Comparison of ENCODE assay signal across 1 cellular context in the genomic region with DNA sequence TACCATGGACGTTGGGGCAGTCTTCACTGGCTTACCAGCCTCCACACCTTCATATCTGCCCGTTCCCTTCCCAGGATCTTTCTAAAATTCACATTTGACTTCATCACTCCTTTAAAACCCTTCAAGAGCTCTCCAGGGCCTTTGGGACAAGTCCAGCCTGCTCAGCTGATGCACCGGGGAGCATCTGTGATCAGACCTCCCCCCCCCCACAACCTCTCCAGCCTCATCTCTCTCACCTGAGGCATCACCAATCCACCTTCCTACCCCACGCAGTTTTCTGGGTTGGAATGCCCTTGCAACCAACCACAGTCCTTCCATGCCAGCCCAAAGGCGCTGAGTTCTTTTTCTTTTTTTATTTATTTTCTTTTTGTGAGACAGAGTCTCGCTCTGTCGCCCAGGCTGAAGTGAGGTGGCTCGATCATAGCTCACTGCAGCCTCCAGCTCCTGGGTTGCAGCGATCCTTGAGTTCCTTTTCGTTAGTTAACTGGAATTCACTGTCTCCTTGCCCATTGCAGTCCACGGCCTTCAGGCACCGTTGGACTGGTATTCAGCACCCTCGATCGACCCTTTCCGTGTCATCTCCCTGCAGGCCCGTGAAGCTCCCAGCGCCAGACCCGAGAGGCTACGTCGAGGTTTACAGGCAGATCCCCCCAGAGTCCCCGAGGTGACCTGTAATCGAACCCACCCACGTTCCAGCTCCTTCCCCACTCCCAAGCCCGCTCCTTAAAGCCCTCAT.
A peak's percentile ranks its signal among the peaks of the same experiment; 100 is the strongest.
TF ChIP-seq lines count a peak whose summit lies in the region.

No MANE protein-coding gene starts in this region.

TF ChIP-seq in HepG2, 621 proteins besides CTCF, POLR2A, EP300 and RAD21:
- TF ChIP-seq CREM (IDR thresholded peaks at IDR 0.05) = no peak
- TF ChIP-seq CREM (CRISPR knock-in tag; IDR thresholded peaks at IDR 0.05) = no peak
- TF ChIP-seq, protein P1, sequence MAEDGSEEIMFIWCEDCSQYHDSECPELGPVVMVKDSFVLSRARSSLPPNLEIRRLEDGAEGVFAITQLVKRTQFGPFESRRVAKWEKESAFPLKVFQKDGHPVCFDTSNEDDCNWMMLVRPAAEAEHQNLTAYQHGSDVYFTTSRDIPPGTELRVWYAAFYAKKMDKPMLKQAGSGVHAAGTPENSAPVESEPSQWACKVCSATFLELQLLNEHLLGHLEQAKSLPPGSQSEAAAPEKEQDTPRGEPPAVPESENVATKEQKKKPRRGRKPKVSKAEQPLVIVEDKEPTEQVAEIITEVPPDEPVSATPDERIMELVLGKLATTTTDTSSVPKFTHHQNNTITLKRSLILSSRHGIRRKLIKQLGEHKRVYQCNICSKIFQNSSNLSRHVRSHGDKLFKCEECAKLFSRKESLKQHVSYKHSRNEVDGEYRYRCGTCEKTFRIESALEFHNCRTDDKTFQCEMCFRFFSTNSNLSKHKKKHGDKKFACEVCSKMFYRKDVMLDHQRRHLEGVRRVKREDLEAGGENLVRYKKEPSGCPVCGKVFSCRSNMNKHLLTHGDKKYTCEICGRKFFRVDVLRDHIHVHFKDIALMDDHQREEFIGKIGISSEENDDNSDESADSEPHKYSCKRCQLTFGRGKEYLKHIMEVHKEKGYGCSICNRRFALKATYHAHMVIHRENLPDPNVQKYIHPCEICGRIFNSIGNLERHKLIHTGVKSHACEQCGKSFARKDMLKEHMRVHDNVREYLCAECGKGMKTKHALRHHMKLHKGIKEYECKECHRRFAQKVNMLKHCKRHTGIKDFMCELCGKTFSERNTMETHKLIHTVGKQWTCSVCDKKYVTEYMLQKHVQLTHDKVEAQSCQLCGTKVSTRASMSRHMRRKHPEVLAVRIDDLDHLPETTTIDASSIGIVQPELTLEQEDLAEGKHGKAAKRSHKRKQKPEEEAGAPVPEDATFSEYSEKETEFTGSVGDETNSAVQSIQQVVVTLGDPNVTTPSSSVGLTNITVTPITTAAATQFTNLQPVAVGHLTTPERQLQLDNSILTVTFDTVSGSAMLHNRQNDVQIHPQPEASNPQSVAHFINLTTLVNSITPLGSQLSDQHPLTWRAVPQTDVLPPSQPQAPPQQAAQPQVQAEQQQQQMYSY (CRISPR knock-in tag; IDR thresholded peaks at IDR 0.05) = no peak
- TF ChIP-seq, protein P2, sequence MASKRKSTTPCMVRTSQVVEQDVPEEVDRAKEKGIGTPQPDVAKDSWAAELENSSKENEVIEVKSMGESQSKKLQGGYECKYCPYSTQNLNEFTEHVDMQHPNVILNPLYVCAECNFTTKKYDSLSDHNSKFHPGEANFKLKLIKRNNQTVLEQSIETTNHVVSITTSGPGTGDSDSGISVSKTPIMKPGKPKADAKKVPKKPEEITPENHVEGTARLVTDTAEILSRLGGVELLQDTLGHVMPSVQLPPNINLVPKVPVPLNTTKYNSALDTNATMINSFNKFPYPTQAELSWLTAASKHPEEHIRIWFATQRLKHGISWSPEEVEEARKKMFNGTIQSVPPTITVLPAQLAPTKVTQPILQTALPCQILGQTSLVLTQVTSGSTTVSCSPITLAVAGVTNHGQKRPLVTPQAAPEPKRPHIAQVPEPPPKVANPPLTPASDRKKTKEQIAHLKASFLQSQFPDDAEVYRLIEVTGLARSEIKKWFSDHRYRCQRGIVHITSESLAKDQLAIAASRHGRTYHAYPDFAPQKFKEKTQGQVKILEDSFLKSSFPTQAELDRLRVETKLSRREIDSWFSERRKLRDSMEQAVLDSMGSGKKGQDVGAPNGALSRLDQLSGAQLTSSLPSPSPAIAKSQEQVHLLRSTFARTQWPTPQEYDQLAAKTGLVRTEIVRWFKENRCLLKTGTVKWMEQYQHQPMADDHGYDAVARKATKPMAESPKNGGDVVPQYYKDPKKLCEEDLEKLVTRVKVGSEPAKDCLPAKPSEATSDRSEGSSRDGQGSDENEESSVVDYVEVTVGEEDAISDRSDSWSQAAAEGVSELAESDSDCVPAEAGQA (IDR thresholded peaks at IDR 0.05; ENCODE audit: low read depth) = no peak
- TF ChIP-seq, protein P2 (CRISPR knock-in tag; IDR thresholded peaks at IDR 0.05; ENCODE audit: borderline replicate concordance) = 0 out of 2 replicates have a peak, but pooled peaks have one; percentile 19
- no peak for TF ChIP-seq ZNF20 (CRISPR knock-in tag; IDR thresholded peaks at IDR 0.05)
- TF ChIP-seq ZNF224 (CRISPR knock-in tag; IDR thresholded peaks at IDR 0.05) = peak; percentile 36; the same call in 1 of the 2 replicates
- TF ChIP-seq, protein P3, sequence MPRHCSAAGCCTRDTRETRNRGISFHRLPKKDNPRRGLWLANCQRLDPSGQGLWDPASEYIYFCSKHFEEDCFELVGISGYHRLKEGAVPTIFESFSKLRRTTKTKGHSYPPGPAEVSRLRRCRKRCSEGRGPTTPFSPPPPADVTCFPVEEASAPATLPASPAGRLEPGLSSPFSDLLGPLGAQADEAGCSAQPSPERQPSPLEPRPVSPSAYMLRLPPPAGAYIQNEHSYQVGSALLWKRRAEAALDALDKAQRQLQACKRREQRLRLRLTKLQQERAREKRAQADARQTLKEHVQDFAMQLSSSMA (CRISPR knock-in tag; IDR thresholded peaks at IDR 0.05) = 0 out of 2 replicates have a peak, but pooled peaks have one; percentile 42
- 0 out of 2 replicates have a peak, but pooled peaks have one; percentile 0 for TF ChIP-seq ZNF232 (CRISPR knock-in tag; IDR thresholded peaks at IDR 0.05; ENCODE audit: borderline replicate concordance)
- TF ChIP-seq ELF3 (CRISPR knock-in tag; IDR thresholded peaks at IDR 0.05) = 0 out of 2 replicates have a peak, but pooled peaks have one; percentile 1
- TF ChIP-seq, protein P4, sequence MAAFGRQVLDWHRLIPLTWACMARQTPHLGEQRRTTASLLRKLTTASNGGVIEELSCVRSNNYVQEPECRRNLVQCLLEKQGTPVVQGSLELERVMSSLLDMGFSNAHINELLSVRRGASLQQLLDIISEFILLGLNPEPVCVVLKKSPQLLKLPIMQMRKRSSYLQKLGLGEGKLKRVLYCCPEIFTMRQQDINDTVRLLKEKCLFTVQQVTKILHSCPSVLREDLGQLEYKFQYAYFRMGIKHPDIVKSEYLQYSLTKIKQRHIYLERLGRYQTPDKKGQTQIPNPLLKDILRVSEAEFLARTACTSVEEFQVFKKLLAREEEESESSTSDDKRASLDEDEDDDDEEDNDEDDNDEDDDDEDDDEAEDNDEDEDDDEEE (CRISPR knock-in tag; IDR thresholded peaks at IDR 0.05) = 0 out of 2 replicates have a peak, but pooled peaks have one; percentile 16
- no peak for TF ChIP-seq ZBTB8A (CRISPR knock-in tag; IDR thresholded peaks at IDR 0.05; ENCODE audit: borderline replicate concordance, low read depth)
- TF ChIP-seq, protein P5, sequence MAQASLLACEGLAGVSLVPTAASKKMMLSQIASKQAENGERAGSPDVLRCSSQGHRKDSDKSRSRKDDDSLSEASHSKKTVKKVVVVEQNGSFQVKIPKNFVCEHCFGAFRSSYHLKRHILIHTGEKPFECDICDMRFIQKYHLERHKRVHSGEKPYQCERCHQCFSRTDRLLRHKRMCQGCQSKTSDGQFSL (CRISPR knock-in tag; IDR thresholded peaks at IDR 0.05) = 0 out of 2 replicates have a peak, but pooled peaks have one; percentile 47
- TF ChIP-seq JDP2 (CRISPR knock-in tag; IDR thresholded peaks at IDR 0.05; ENCODE audit: borderline replicate concordance) = no peak
- no peak for TF ChIP-seq NCOA2 (CRISPR knock-in tag; IDR thresholded peaks at IDR 0.05)
- TF ChIP-seq, protein P6, sequence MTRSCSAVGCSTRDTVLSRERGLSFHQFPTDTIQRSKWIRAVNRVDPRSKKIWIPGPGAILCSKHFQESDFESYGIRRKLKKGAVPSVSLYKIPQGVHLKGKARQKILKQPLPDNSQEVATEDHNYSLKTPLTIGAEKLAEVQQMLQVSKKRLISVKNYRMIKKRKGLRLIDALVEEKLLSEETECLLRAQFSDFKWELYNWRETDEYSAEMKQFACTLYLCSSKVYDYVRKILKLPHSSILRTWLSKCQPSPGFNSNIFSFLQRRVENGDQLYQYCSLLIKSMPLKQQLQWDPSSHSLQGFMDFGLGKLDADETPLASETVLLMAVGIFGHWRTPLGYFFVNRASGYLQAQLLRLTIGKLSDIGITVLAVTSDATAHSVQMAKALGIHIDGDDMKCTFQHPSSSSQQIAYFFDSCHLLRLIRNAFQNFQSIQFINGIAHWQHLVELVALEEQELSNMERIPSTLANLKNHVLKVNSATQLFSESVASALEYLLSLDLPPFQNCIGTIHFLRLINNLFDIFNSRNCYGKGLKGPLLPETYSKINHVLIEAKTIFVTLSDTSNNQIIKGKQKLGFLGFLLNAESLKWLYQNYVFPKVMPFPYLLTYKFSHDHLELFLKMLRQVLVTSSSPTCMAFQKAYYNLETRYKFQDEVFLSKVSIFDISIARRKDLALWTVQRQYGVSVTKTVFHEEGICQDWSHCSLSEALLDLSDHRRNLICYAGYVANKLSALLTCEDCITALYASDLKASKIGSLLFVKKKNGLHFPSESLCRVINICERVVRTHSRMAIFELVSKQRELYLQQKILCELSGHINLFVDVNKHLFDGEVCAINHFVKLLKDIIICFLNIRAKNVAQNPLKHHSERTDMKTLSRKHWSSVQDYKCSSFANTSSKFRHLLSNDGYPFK (CRISPR knock-in tag; IDR thresholded peaks at IDR 0.05; ENCODE audit: borderline replicate concordance) = no peak
